ENCODE assay signal across 8 cellular contexts in the genomic region with DNA sequence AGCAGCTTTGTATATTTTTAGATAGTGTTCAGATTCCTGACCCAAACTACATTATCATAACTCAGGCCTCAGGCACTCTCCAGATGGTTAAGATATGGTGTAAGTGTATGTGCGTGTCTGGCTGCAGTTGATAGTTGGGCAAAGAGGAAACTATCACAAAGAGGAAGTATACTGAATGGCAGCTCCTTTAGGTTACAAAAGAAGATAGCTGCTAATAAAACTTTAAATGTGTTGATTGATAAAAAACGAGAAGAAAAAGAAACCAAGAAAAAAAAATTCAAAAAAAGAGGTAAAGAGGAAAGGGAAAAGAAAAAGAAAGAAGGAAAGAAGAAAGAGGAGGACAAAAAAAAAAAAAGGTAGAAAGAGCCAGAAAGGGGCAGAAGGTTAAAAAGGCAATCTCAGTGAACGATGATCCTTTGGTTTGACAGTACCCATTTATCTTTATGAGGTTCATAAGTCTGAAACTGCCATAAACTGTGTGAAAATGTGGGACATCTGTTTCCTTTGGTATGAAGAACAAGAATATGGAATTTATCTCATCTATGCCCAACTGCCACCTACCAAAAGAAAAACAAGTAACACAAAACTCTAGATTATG. TPM values are rescaled to one million over a fixed set of nuclear protein-coding genes. Genes with fewer than 3 reads are reported as not detected.
DNase-seq lines count a peak whose midpoint lies in the region; ATAC-seq lines count a peak whose summit lies in the region.

No MANE protein-coding gene starts in this region.

- ATAC-seq in GM18498 (IDR thresholded peaks at IDR 0.05; ENCODE audit: unreplicated experiment), result peak; percentile 89
- peak; percentile 88 for ATAC-seq in HG02852 (IDR thresholded peaks at IDR 0.05; ENCODE audit: unreplicated experiment)
- ATAC-seq in left lobe of liver, result peak; percentile 19
- no peak for ATAC-seq in GM21619 (IDR thresholded peaks at IDR 0.05; ENCODE audit: unreplicated experiment)

- no peaks in the 10 kb centered on the region for H3K9me3 ChIP-seq in SJSA1 (replicated peaks)

- H3K27me3 ChIP-seq in SJSA1 (replicated peaks), result no peaks in the 10 kb centered on the region

- no peak overlapping the region for H3K4me3 ChIP-seq in SJSA1

- H3K36me3 ChIP-seq in SJSA1, result no peaks in the 10 kb centered on the region

- peaks cover 28% of the 10 kb centered on the region for H3K4me1 ChIP-seq in SJSA1 (replicated peaks)

- H3K27ac ChIP-seq in SJSA1, result peak overlapping the region; percentile 46

- DNase-seq in SJSA1 (ENCODE audit: low read depth in 1 of 2, low spot score in 2 of 2) (peak in 1 of 2 experiments; percentile 48), left lobe of liver (ENCODE audit: low spot score) (no peak), HuH-7 (ENCODE audit: low spot score) (no peak), DMS153 (lab: John Stamatoyannopoulos, UW) (no peak), SW 1271 (lab: John Stamatoyannopoulos, UW) (no peak)

RNA-seq across cellular contexts. Expression of a gene that starts 42.2 kb away (rescaled TPM):
- total RNA-seq in SJSA1 (2014; rRNA removed; shearing (Covaris generic)), result 10.5 and 16.0 TPM in 2 replicates
- total RNA-seq in left lobe of liver, result 15.5 TPM

RNA-seq across cellular contexts. Expression of a gene that starts 45.8 kb away (rescaled TPM):
- 31.1 and 42.8 TPM in 2 replicates for total RNA-seq in SJSA1 (2014; rRNA removed; shearing (Covaris generic))
- total RNA-seq in left lobe of liver, result 10.8 TPM
